In the genomic region with DNA sequence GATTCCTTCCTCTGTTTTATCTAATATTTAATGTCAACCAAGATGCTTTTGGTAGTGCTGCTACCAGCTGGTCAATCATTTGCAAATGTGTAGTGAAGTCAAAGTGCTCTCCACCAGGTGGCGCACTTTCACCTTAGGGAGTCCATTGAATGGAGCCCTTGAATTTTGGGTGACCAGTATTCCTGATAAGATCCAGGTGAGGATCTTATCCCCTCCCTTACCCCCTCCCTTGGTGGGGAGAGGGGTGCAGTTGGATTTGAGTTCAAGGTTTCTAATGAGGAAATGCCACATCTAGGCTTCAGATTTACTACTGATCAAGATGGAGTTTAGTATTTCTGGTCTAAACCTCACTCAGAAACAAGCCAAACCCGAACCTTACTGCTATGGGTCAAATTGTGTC, we compare ENCODE assay signal across 8 cellular contexts. TPM values are rescaled to one million over a fixed set of nuclear protein-coding genes. Genes with fewer than 3 reads are reported as not detected.
DNase-seq lines count a peak whose midpoint lies in the region; ATAC-seq, FAIRE-seq and TF ChIP-seq lines count a peak whose summit lies in the region.

No MANE protein-coding gene starts in this region.

- H3K4me1 Mint-ChIP-seq in activated naive CD4-positive, alpha-beta T cell treated with anti-CD3 and anti-CD28 coated beads, Interleukin-2, amount 10 ng/mL, durations not matched to agents 7 days and 5 days, result peaks cover 1% of the 10 kb centered on the region

- no peak overlapping the region for H3K4me3 Mint-ChIP-seq in activated naive CD4-positive, alpha-beta T cell treated with anti-CD3 and anti-CD28 coated beads, Interleukin-2, amount 10 ng/mL, durations not matched to agents 7 days and 5 days

- no peaks in the 10 kb centered on the region for H4K20me1 ChIP-seq in Loucy (ENCODE audit: insufficient read depth, low read length, poor library complexity, severe bottlenecking)

- H3K9me3 ChIP-seq in Loucy (ENCODE audit: insufficient read depth, low read depth, low read length), result no peaks in the 10 kb centered on the region

- H3K27me3 Mint-ChIP-seq in activated naive CD4-positive, alpha-beta T cell treated with anti-CD3 and anti-CD28 coated beads, Interleukin-2, amount 10 ng/mL, durations not matched to agents 7 days and 5 days, result peaks cover 37% of the 10 kb centered on the region

- no peak for FAIRE-seq in urothelium cell line (lab: Jason Lieb, UNC)

- H3K27ac Mint-ChIP-seq in activated naive CD4-positive, alpha-beta T cell treated with anti-CD3 and anti-CD28 coated beads, Interleukin-2, amount 10 ng/mL, durations not matched to agents 7 days and 5 days, result no peak overlapping the region

- no peak overlapping the region for H3K4me3 ChIP-seq in Loucy (ENCODE audit: low read length, poor library complexity, severe bottlenecking)

- no peaks in the 10 kb centered on the region for H3F3A ChIP-seq in Loucy (ENCODE audit: low read depth)

- no peak overlapping the region for H2AFZ ChIP-seq in Loucy (ENCODE audit: low read length)

- intact Hi-C loops in posterior cingulate gyrus (cut with DNase I), result loop anchor here (1.0 to 10.0 kb wide), 2 partner anchors 106 to 297 kb away; no protein-coding TSS in a partner anchor

- no peak overlapping the region for H3K9ac ChIP-seq in Loucy (ENCODE audit: low read depth, low read length, poor library complexity, severe bottlenecking)

- TF ChIP-seq CTCF in Loucy (conservative IDR thresholded peaks at IDR 0.05; ENCODE audit: low read length), result peak; percentile 97

- H3K4me1 ChIP-seq in Loucy (ENCODE audit: insufficient read depth, low read length, poor library complexity, severe bottlenecking), result peaks cover 10% of the 10 kb centered on the region

- no peaks in the 10 kb centered on the region for H3K27me3 ChIP-seq in Loucy (ENCODE audit: insufficient read depth, low read length, poor library complexity, severe bottlenecking)

- CTCF ChIA-PET in activated naive CD4-positive, alpha-beta T cell treated with anti-CD3 and anti-CD28 coated beads, Interleukin-2, amount 10 ng/mL, durations not matched to agents 7 days and 5 days (lab: Charles Lee), result interaction anchor here (0.6 to 5.9 kb wide), 10 partner anchors 13 to 346 kb away, joined by 3 to 113 read pairs (median 4); a partner anchor contains a TSS

- peak; percentile 35 for DNase-seq in DMS 273 treated with DMSO at 0.1 percent for 48 hours (lab: John Stamatoyannopoulos, UW)
- DNase-seq in SK-MEL-5 (ENCODE audit: low read depth, low spot score), result peak; percentile 92
- DNase-seq in activated naive CD4-positive, alpha-beta T cell treated with anti-CD3 and anti-CD28 coated beads, Interleukin-2, amount 10 ng/mL, durations not matched to agents 7 days and 5 days, result peak; percentile 87
- DNase-seq in glomerular visceral epithelial cell (ENCODE audit: extremely low spot score), result peak; percentile 73
- peak; percentile 83 to 98 (median 96) for DNase-seq in posterior cingulate gyrus
- peak; percentile 73 for DNase-seq in urothelium cell line (ENCODE audit: low spot score)

- in situ Hi-C loops in SK-MEL-5 (cut with HindIII; ENCODE audit: low pct_unique_long_range_greater_than_20kb, low sequenced_read_pairs), result no loop called here

- peak; percentile 67 for ATAC-seq in GM21526 (IDR thresholded peaks at IDR 0.05; ENCODE audit: low FRiP score, unreplicated experiment)

- no peaks in the 10 kb centered on the region for H3K9me2 ChIP-seq in Loucy (replicated peaks; ENCODE audit: low read depth, low read length)

- no peaks in the 10 kb centered on the region for H3K36me3 Mint-ChIP-seq in activated naive CD4-positive, alpha-beta T cell treated with anti-CD3 and anti-CD28 coated beads, Interleukin-2, amount 10 ng/mL, durations not matched to agents 7 days and 5 days

- H3K79me2 ChIP-seq in Loucy (ENCODE audit: insufficient read depth, low read length), result no peaks in the 10 kb centered on the region

- no peak overlapping the region for H3K4me2 ChIP-seq in Loucy (ENCODE audit: low read depth, low read length, poor library complexity, severe bottlenecking)

- H3K36me3 ChIP-seq in Loucy (ENCODE audit: insufficient read depth, low read length), result no peaks in the 10 kb centered on the region

- no peaks in the 10 kb centered on the region for H3K9me3 Mint-ChIP-seq in activated naive CD4-positive, alpha-beta T cell treated with anti-CD3 and anti-CD28 coated beads, Interleukin-2, amount 10 ng/mL, durations not matched to agents 7 days and 5 days

RNA-seq across cellular contexts. Expression of gene E2F6, which starts 12.0 kb away (rescaled TPM):
- total RNA-seq in SK-MEL-5 (2014; rRNA removed; shearing (Covaris generic)), result 41.8 and 44.4 TPM in 2 replicates
- polyA plus RNA-seq in SK-MEL-5 (2015; cell fraction: cytosol; rRNA removed), result 33.5 and 35.9 TPM in 2 replicates
- polyA plus RNA-seq in SK-MEL-5 (2015; cell fraction: nucleus; rRNA removed), result 37.1 and 47.7 TPM in 2 replicates

RNA-seq across cellular contexts. Expression of gene GREB1, which starts 55.9 kb away (rescaled TPM):
- total RNA-seq in SK-MEL-5 (2014; rRNA removed; shearing (Covaris generic)), result 57.6 and 72.2 TPM in 2 replicates
- 73.8 and 91.7 TPM in 2 replicates for polyA plus RNA-seq in SK-MEL-5 (2015; cell fraction: cytosol; rRNA removed)
- 61.7 and 64.1 TPM in 2 replicates for polyA plus RNA-seq in SK-MEL-5 (2015; cell fraction: nucleus; rRNA removed)

Comparison
In these comparisons a context has a peak if more than half of its experiments do, and no peak if none do; other contexts are left out.
1. DNase-seq: peak in every context shown above with its lines; median percentile 96 in posterior cingulate gyrus; 92 in SK-MEL-5; 87 in activated naive CD4-positive, alpha-beta T cell treated with anti-CD3 and anti-CD28 coated beads, Interleukin-2, amount 10 ng/mL, durations not matched to agents 7 days and 5 days; 73 in glomerular visceral epithelial cell; 73 in urothelium cell line; 35 in DMS 273 treated with DMSO at 0.1 percent for 48 hours.